ENCODE assay signal across 8 cellular contexts in genomic region chr19:52397310-52398090, GRCh38. TPM values are rescaled to one million over a fixed set of nuclear protein-coding genes. Genes with fewer than 3 reads are reported as not detected.
A peak's percentile ranks its signal among the peaks of the same experiment; 100 is the strongest.
DNase-seq lines count a peak whose midpoint lies in the region; ATAC-seq lines count a peak whose summit lies in the region.

TSS of gene ZNF528 (plus strand) at chr19:52397849. CDS start at chr19:52402014, 4,165 bp downstream.

- ATAC-seq in HG02938 (IDR thresholded peaks at IDR 0.05; ENCODE audit: unreplicated experiment) = peak; percentile 68

- peak; percentile 95 for DNase-seq in ELR (ENCODE audit: low read depth)
- DNase-seq in NCI-H526 treated with DMSO at 0.1 percent for 48 hours (lab: John Stamatoyannopoulos, UW) = peak; percentile 90
- DNase-seq in activated CD8-positive, alpha-beta memory T cell treated with anti-CD3 and anti-CD28 coated beads for 48 hours (ENCODE audit: low read depth in 2 of 3, low spot score in 2 of 3) = peak; percentile 81 to 93 (median 90)
- DNase-seq in effector CD8-positive, alpha-beta T cell (lab: John Stamatoyannopoulos, UW) = peak; percentile 92
- DNase-seq in lung microvascular endothelial cell (ENCODE audit: low read depth in 2 of 2) = peak; percentile 96 to 97
- peak; percentile 87 to 92 (median 89) for DNase-seq in stimulated activated CD4-positive, alpha-beta T cell treated with anti-CD3 and anti-CD28 coated beads, TNF-alpha, amount 100 ng/mL, for 4 hours (ENCODE audit: low read depth in 3 of 3)
- DNase-seq in NCI-H1694 treated with DMSO at 0.1 percent for 48 hours (lab: John Stamatoyannopoulos, UW) = no peak

RNA-seq across cellular contexts. Expression of gene ZNF528, which starts in this region (rescaled TPM):
- 8.1 and 9.4 TPM in 2 replicates for total RNA-seq in lung microvascular endothelial cell
